8 cellular contexts compared by ENCODE assay signal in the genomic region with DNA sequence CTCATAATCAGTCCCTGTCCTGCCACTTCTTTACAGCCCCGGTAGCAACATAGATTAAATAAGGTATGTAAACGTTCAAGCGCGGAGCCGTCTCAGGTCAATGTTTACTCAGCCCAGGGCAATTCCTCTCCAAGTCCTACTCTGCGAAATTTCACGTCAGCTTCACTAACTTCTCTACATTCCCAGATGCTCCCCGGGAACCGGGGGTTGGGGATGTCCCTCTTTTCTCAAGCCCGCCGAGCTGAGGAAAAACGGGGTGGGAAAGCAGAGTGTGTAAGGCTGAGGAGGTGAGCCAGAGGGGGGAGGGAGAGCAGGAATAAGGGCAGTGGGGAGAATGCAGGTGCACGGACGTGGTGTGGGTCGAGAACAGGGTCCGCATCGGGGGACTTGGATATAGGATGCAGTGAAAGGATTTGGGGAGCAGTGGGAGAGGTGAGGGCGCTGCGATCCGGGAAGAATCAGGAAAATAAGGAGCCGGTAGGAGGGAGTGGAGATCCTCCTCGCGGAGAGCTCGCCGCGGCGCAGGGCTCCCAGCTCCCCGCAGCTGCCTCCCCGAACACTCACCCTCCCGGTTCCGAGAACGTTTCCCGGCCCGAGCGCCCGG. TPM values are rescaled to one million over a fixed set of nuclear protein-coding genes. Genes with fewer than 3 reads are reported as not detected.
DNase-seq lines count a peak whose midpoint lies in the region; TF ChIP-seq lines count a peak whose summit lies in the region.

No MANE protein-coding gene starts in this region.

- peaks cover 22% of the 10 kb centered on the region for H3K36me3 Mint-ChIP-seq in Caco-2 (ENCODE audit: insufficient read depth, unreplicated experiment)
- H3K36me3 Mint-ChIP-seq in osteocyte (ENCODE audit: unreplicated experiment), result no peaks in the 10 kb centered on the region

- H3K27me3 Mint-ChIP-seq in Caco-2 (ENCODE audit: insufficient read depth, unreplicated experiment) (peaks cover 3% of the 10 kb centered on the region), osteocyte (ENCODE audit: unreplicated experiment) (no peaks in the 10 kb centered on the region)

- H3K4me3 Mint-ChIP-seq in Caco-2 (ENCODE audit: unreplicated experiment) (peak overlapping the region; percentile 99), osteocyte (ENCODE audit: unreplicated experiment) (peak overlapping the region; percentile 97)

- intact Hi-C loops in Caco-2 (cut with micrococcal nuclease; ENCODE audit: unreplicated experiment), result loop anchor here (1.0 to 2.0 kb wide), 3 partner anchors 27 to 513 kb away; no protein-coding TSS in a partner anchor

- H3K4me1 Mint-ChIP-seq in Caco-2 (ENCODE audit: low read depth, unreplicated experiment) (peaks cover 43% of the 10 kb centered on the region), osteocyte (ENCODE audit: unreplicated experiment) (peaks cover 36% of the 10 kb centered on the region)

- POLR2A ChIA-PET in Caco-2 (lab: Charles Lee), result interaction anchor here (0.5 to 2.3 kb wide), 27 partner anchors 13 to 739 kb away, joined by 3 to 40 read pairs (median 4); a partner anchor contains a TSS

- H3K27ac Mint-ChIP-seq in Caco-2 (ENCODE audit: unreplicated experiment) (peak overlapping the region; percentile 99), osteocyte (ENCODE audit: unreplicated experiment) (peak overlapping the region; percentile 94)

- peaks cover 34% of the 10 kb centered on the region for H3K4me1 ChIP-seq in Caco-2
- 0 out of 2 replicates have a peak, but pooled peaks cover 3% of the 10 kb centered on the region for H3K4me1 ChIP-seq in HUES64 (ENCODE audit: insufficient read depth, low read length)

- peak overlapping the region; percentile 48 for H3K4me3 ChIP-seq in Caco-2 (ENCODE audit: low read depth, low read length)
- peak overlapping the region; percentile 88 for H3K4me3 ChIP-seq in HUES64 (ENCODE audit: low read length)
- H3K4me3 ChIP-seq in foreskin fibroblast (ENCODE audit: low read depth in 1 of 2, low read length in 2 of 2), result peak overlapping the region; percentile 75 to 90

- no TSS peak for BruUV-seq in Caco-2 (replicated peaks; lab: Mats Ljungman, UMichigan)

- peak overlapping the region; percentile 85 for H3K9ac ChIP-seq in HUES64 (ENCODE audit: low read depth, low read length)

- DNase-seq in Caco-2 (peak; percentile 80 to 84), activated T-cell treated with anti-CD3 and anti-CD28 coated beads for 4 hours (peak; percentile 13), foreskin fibroblast (peak in 1 of 2 donors; percentile 32), osteocyte (ENCODE audit: extremely low spot score, unreplicated experiment) (no peak), NCI-H226 (no peak), 8988T (no peak), NCI-H2107 treated with DMSO at 0.1 percent for 48 hours (lab: John Stamatoyannopoulos, UW; ENCODE audit: unreplicated experiment) (no peak)

- H3K36me3 ChIP-seq in Caco-2 (ENCODE audit: control insufficient read depth, insufficient read depth, low read length), result no peaks in the 10 kb centered on the region
- no peaks in the 10 kb centered on the region for H3K36me3 ChIP-seq in HUES64 (ENCODE audit: insufficient read depth, low read length)

- CTCF ChIA-PET in Caco-2 (lab: Charles Lee), result interaction anchor here (0.6 to 3.5 kb wide), 18 partner anchors 14 to 513 kb away, joined by 3 to 15 read pairs (median 4); no protein-coding TSS in a partner anchor

- TF ChIP-seq CTCF in Caco-2 (IDR thresholded peaks at IDR 0.05; ENCODE audit: insufficient read depth in 1 of 2, low read depth in 1 of 2, low read length in 1 of 2, severe bottlenecking in 1 of 2, unreplicated experiment in 1 of 2) (no peak), foreskin fibroblast (IDR thresholded peaks at IDR 0.05; ENCODE audit: low read depth, low read length) (no peak), osteocyte (IDR thresholded peaks at IDR 0.05) (peak; percentile 12)

- no peaks in the 10 kb centered on the region for H3K27me3 ChIP-seq in Caco-2 (replicated peaks; ENCODE audit: control insufficient read depth, insufficient read depth, low read length)
- peaks cover 22% of the 10 kb centered on the region for H3K27me3 ChIP-seq in HUES64 (ENCODE audit: insufficient read depth, low read length)

- peak overlapping the region; percentile 98; the same call in 1 of the 2 replicates for H3K27ac ChIP-seq in HUES64 (ENCODE audit: low read depth, low read length)

- H3K9me3 ChIP-seq in Caco-2, result no peaks in the 10 kb centered on the region
- H3K9me3 ChIP-seq in HUES64 (ENCODE audit: insufficient read depth, low read depth, low read length), result no peaks in the 10 kb centered on the region

- H3K9me3 Mint-ChIP-seq in Caco-2 (ENCODE audit: unreplicated experiment) (no peaks in the 10 kb centered on the region), osteocyte (ENCODE audit: unreplicated experiment) (no peaks in the 10 kb centered on the region)

- 1% methylated on average over 33 of the region's 36 CpGs for WGBS in HUES64

RNA-seq across cellular contexts. Expression of a gene that starts 0.5 kb away (rescaled TPM):
- 26.2 and 29.7 TPM in 2 replicates for total RNA-seq in Caco-2 (2022)
- polyA plus RNA-seq in HUES64 (2013, experiment 1 of 2), result 4.1 TPM
- 4.4 TPM for polyA plus RNA-seq in HUES64 (2013, experiment 2 of 2)
- total RNA-seq in osteocyte, result 34.3 and 34.4 TPM in 2 replicates

RNA-seq across cellular contexts. Expression of a gene that starts 26.8 kb away (rescaled TPM):
- total RNA-seq in Caco-2 (2022), result 61.7 and 62.9 TPM in 2 replicates
- 30.6 TPM for polyA plus RNA-seq in HUES64 (2013, experiment 1 of 2)
- polyA plus RNA-seq in HUES64 (2013, experiment 2 of 2), result 36.8 TPM
- total RNA-seq in osteocyte, result 15.5 and 18.2 TPM in 2 replicates

Comparison
In these comparisons a context has a peak if more than half of its experiments do, and no peak if none do; other contexts are left out.
1. DNase-seq: peak in Caco-2 (2 of 2) and activated T-cell treated with anti-CD3 and anti-CD28 coated beads for 4 hours (single experiment); none in osteocyte (single experiment), NCI-H226 (single experiment), 8988T (single experiment) and NCI-H2107 treated with DMSO at 0.1 percent for 48 hours (single experiment).
2. Peak in every context shown above with its lines, with median percentiles within 50 percentile points of each other: H3K4me3 ChIP-seq.